In the genomic region with DNA sequence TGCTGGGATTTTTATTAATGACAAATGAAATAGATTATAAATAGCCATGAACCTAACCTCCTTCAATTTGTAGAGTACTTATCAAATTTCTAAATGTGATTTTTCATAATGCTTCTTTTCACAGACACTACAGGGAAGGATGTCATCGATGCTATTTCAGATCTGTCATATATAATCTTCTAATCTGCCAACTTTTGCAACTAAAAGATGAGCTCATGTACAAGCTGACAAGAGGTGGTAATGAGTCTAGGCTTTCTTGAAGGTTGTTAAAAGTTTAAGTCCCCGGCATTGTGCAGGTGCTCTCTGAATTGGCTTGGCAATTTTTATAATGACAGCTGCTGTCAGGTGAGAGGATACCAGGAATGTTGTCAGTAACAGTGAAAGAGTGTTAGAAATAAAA, we compare ENCODE assay signal across 24 cellular contexts.
"Had no signal": no experiment of that assay in that cellular context is flagged by ENCODE, and none has a peak within 500 bp of the region (broad histone marks: within the 10 kb centered on the region; RNA-seq: fewer than 3 reads in every experiment).

No MANE protein-coding gene starts in this region.

- H3K4me1 ChIP-seq: colonic mucosa, esophagus muscularis mucosa, esophagus squamous epithelium, foreskin keratinocyte, gastrocnemius medialis, gastroesophageal sphincter, heart left ventricle, heart right ventricle had no signal

- DNase-seq: colonic mucosa; cortex of kidney; dermis blood vessel endothelial cell; dorsolateral prefrontal cortex; effector CD4-positive, alpha-beta T cell; effector CD8-positive, alpha-beta T cell; effector memory CD4-positive, alpha-beta T cell; effector memory CD8-positive, alpha-beta T cell; endodermal cell; erythroblast; esophagus squamous epithelium; foreskin fibroblast; foreskin keratinocyte; foreskin melanocyte; gastrocnemius medialis; glutamatergic neuron; heart left ventricle; heart right ventricle had no signal

- H3K9me3 Mint-ChIP-seq: dendritic cell treated with granulocyte-macrophage colony-stimulating factor and Interleukin-4, amounts not matched to agents 40 ng/mL and 50 ng/mL, for 4 days; endodermal cell had no signal

- H3K4me3 Mint-ChIP-seq: dendritic cell treated with granulocyte-macrophage colony-stimulating factor and Interleukin-4, amounts not matched to agents 40 ng/mL and 50 ng/mL, for 4 days; effector memory CD8-positive, alpha-beta T cell; endodermal cell had no signal

- H3K27me3 Mint-ChIP-seq: dendritic cell treated with granulocyte-macrophage colony-stimulating factor and Interleukin-4, amounts not matched to agents 40 ng/mL and 50 ng/mL, for 4 days; effector memory CD8-positive, alpha-beta T cell had no signal

- H3K27ac ChIP-seq: colonic mucosa, coronary artery, dorsolateral prefrontal cortex, epithelial cell of prostate, esophagus muscularis mucosa, esophagus squamous epithelium, foreskin keratinocyte, gastrocnemius medialis, gastroesophageal sphincter, heart left ventricle, heart right ventricle had no signal

- H3K36me3 ChIP-seq: colonic mucosa, esophagus muscularis mucosa, esophagus squamous epithelium, gastrocnemius medialis, gastroesophageal sphincter, heart left ventricle, heart right ventricle had no signal

- ATAC-seq: effector memory CD8-positive, alpha-beta T cell; esophagus mucosa; foreskin keratinocyte; gastrocnemius medialis; gastroesophageal sphincter; heart left ventricle; heart right ventricle had no signal

- H3K27ac Mint-ChIP-seq: dendritic cell treated with granulocyte-macrophage colony-stimulating factor and Interleukin-4, amounts not matched to agents 40 ng/mL and 50 ng/mL, for 4 days; effector memory CD8-positive, alpha-beta T cell; endodermal cell had no signal

- H3K9me3 ChIP-seq: colonic mucosa, esophagus muscularis mucosa, esophagus squamous epithelium, gastrocnemius medialis, gastroesophageal sphincter, heart left ventricle, heart right ventricle had no signal

- H3K4me3 ChIP-seq: colonic mucosa, coronary artery, dorsolateral prefrontal cortex, esophagus muscularis mucosa, esophagus squamous epithelium, gastrocnemius medialis, gastroesophageal sphincter, heart left ventricle, heart right ventricle had no signal

- H3K27me3 ChIP-seq: colonic mucosa, dorsolateral prefrontal cortex, esophagus muscularis mucosa, esophagus squamous epithelium, foreskin keratinocyte, gastrocnemius medialis, gastroesophageal sphincter, heart left ventricle, heart right ventricle had no signal
